13 cellular contexts compared by ENCODE assay signal in genomic region chr7:10706875-10707493, GRCh38.
DNase-seq lines count a peak whose midpoint lies in the region; ATAC-seq, FAIRE-seq and TF ChIP-seq lines count a peak whose summit lies in the region.
"Had no signal": no experiment of that assay in that cellular context is flagged by ENCODE, and none has a peak within 500 bp of the region (broad histone marks: within the 10 kb centered on the region; RNA-seq: fewer than 3 reads in every experiment).

No MANE protein-coding gene starts in this region.

- H3K9ac ChIP-seq in K562 (ENCODE audit: insufficient read depth in 1 of 2, low read depth in 2 of 2, low read length in 2 of 2): no peak overlapping the region

- H3K79me2 ChIP-seq in K562 (ENCODE audit: control insufficient read depth, insufficient read depth, low read length): peaks cover 89% of the 10 kb centered on the region

- H3K27ac ChIP-seq in K562 (ENCODE audit: extremely low read depth, low read depth, low read length) (peak overlapping the region; percentile 60; the same call in 2 of the 3 replicates), suprapubic skin (no peak overlapping the region), left ventricle myocardium inferior (replicated peaks) (no peak overlapping the region)

- ATAC-seq in GM18867 (IDR thresholded peaks at IDR 0.05; ENCODE audit: unreplicated experiment) (peak; percentile 99), GM21528 (IDR thresholded peaks at IDR 0.05; ENCODE audit: low FRiP score, unreplicated experiment) (peak; percentile 100), HG03095 (IDR thresholded peaks at IDR 0.05; ENCODE audit: unreplicated experiment) (peak; percentile 100), K562 (no peak; the same call in 2 of the 3 replicates)

- TF ChIP-seq EP300 in K562 (IDR thresholded peaks at IDR 0.05; ENCODE audit: low read length) (no peak), suprapubic skin (IDR thresholded peaks at IDR 0.05) (no peak)

- intact Hi-C loops in K562 (cut with micrococcal nuclease) (loop anchor here (5.0 to 10.0 kb wide), 4 partner anchors 70 to 1512 kb away; no protein-coding TSS in a partner anchor), left ventricle myocardium inferior (cut with micrococcal nuclease) (no loop called here)

- DNase-seq in K562 (ENCODE audit: extremely low read depth in 1 of 4, low spot score in 3 of 4) (no peak), suprapubic skin (ENCODE audit: low spot score in 2 of 2) (no peak), NK-92 (lab: John Stamatoyannopoulos, UW; ENCODE audit: unreplicated experiment) (no peak), left ventricle myocardium inferior (no peak)
- no peak for DNase-seq in effector CD4-positive, alpha-beta T cell
- DNase-seq: activated T-cell treated with anti-CD3 and anti-CD28 coated beads for 4 hours, MG63, retina had no signal

- FAIRE-seq in K562 (lab: Jason Lieb, UNC): no peak
- FAIRE-seq: frontal cortex had no signal

- H4K20me1 ChIP-seq in K562 (replicated peaks; ENCODE audit: control insufficient read depth, insufficient read depth, low read length): 0 out of 2 replicates have a peak, but pooled peaks cover 4% of the 10 kb centered on the region

- no peaks in the 10 kb centered on the region for H3K27me3 ChIP-seq in K562 (ENCODE audit: control insufficient read depth in 2 of 2, insufficient read depth in 2 of 2, low read length in 2 of 2)
- H3K27me3 ChIP-seq in suprapubic skin: no peaks in the 10 kb centered on the region
- no peaks in the 10 kb centered on the region for H3K27me3 ChIP-seq in left ventricle myocardium inferior (ENCODE audit: low read depth)
- H3K27me3 ChIP-seq: MG63 had no signal

- TF ChIP-seq POLR2A in K562 (conservative IDR thresholded peaks at IDR 0.05) (no peak), suprapubic skin (IDR thresholded peaks at IDR 0.05) (no peak)

- TF ChIP-seq CTCF in K562 (IDR thresholded peaks at IDR 0.05 in 2 of 3, conservative IDR thresholded peaks at IDR 0.05 in 1 of 3; ENCODE audit: insufficient read depth in 2 of 3, low read depth in 1 of 3, low read length in 3 of 3): no peak
- TF ChIP-seq CTCF in suprapubic skin (IDR thresholded peaks at IDR 0.05): no peak
- no peak for TF ChIP-seq CTCF in left ventricle myocardium inferior (IDR thresholded peaks at IDR 0.05; ENCODE audit: borderline replicate concordance)

- H3K4me1 ChIP-seq in K562 (replicated peaks in 1 of 2; ENCODE audit: control insufficient read depth in 2 of 2, insufficient read depth in 2 of 2, low read length in 2 of 2) (peaks cover 0 to 16% of the 10 kb centered on the region in 2 experiments; a peak in 3 of 5 replicates), suprapubic skin (no peaks in the 10 kb centered on the region), left ventricle myocardium inferior (no peaks in the 10 kb centered on the region)

- peaks cover 25% of the 10 kb centered on the region for H3K36me3 ChIP-seq in K562 (ENCODE audit: control insufficient read depth, insufficient read depth, low read length)
- H3K36me3 ChIP-seq in suprapubic skin: no peaks in the 10 kb centered on the region
- H3K36me3 ChIP-seq in left ventricle myocardium inferior: no peaks in the 10 kb centered on the region
- H3K36me3 ChIP-seq: MG63 had no signal

- WGBS in K562 (ENCODE audit: insufficient coverage, low coverage, missing lambda C conversion rate): 72% methylated on average over 3 of the region's 3 CpGs
- WGBS in suprapubic skin: 87% methylated on average over 3 of the region's 3 CpGs

- no peaks in the 10 kb centered on the region for H3K9me3 ChIP-seq in K562 (replicated peaks; ENCODE audit: control insufficient read depth, insufficient read depth, low read depth, low read length)
- no peaks in the 10 kb centered on the region for H3K9me3 ChIP-seq in suprapubic skin
- H3K9me3 ChIP-seq in left ventricle myocardium inferior (replicated peaks): no peaks in the 10 kb centered on the region
- H3K9me3 ChIP-seq: MG63 had no signal

- TF ChIP-seq RAD21 in K562 (CRISPR knock-in tag; conservative IDR thresholded peaks at IDR 0.05 in 1 of 2, IDR thresholded peaks at IDR 0.05 in 1 of 2): no peak

- in situ Hi-C loops in K562 (cut with MboI): no loop called here

- POLR2A ChIA-PET in K562 (lab: Yijun Ruan, JAX): interaction anchor here (0.9 kb wide), 1 partner anchor 20 kb away, joined by 3 read pairs; no protein-coding TSS in a partner anchor

- H3K4me3 ChIP-seq in K562: no peak overlapping the region
- no peak overlapping the region for H3K4me3 ChIP-seq in suprapubic skin
- no peak overlapping the region for H3K4me3 ChIP-seq in left ventricle myocardium inferior
- H3K4me3 ChIP-seq: lung, MG63 had no signal

- CTCF ChIA-PET in K562 (lab: Yijun Ruan, JAX; ENCODE audit: low intra/inter-chr PET ratio): no interaction called here

- no peak overlapping the region for H2AFZ ChIP-seq in K562 (ENCODE audit: low read depth, low read length)

- no peaks in the 10 kb centered on the region for H3K9me1 ChIP-seq in K562 (ENCODE audit: control insufficient read depth, insufficient read depth, low read length)

- H3K4me2 ChIP-seq in K562 (ENCODE audit: insufficient read depth, low read length): no peak overlapping the region; the same call in 1 of the 2 replicates

- BruUV-seq in K562 (replicated peaks; lab: Mats Ljungman, UMichigan): no TSS peak

TF ChIP-seq in K562, 482 proteins besides CTCF, POLR2A, EP300 and RAD21:
- no peak for TF ChIP-seq RBBP5 (IDR thresholded peaks at IDR 0.05; ENCODE audit: borderline replicate concordance, insufficient read depth, low read length, poor library complexity, severe bottlenecking)
- TF ChIP-seq ELK3 (CRISPR knock-in tag; IDR thresholded peaks at IDR 0.05): no peak
- no peak for TF ChIP-seq UBTF (IDR thresholded peaks at IDR 0.05; ENCODE audit: borderline replicate concordance in 1 of 2, low read depth in 2 of 2, low read length in 2 of 2)
- no peak for TF ChIP-seq ZNF644 (tag; IDR thresholded peaks at IDR 0.05; ENCODE audit: low read depth)
- no peak for TF ChIP-seq USF1 (CRISPR knock-in tag; IDR thresholded peaks at IDR 0.05)
- TF ChIP-seq RAD51 (IDR thresholded peaks at IDR 0.05; ENCODE audit: borderline replicate concordance, low read depth): 0 out of 2 replicates have a peak, but pooled peaks have one; percentile 5
- TF ChIP-seq SPI1 (IDR thresholded peaks at IDR 0.05; ENCODE audit: borderline replicate concordance, low read depth, low read length): peak; percentile 30; the same call in 1 of the 2 replicates
